Comparison of ENCODE assay signal across 19 cellular contexts in the genomic region with DNA sequence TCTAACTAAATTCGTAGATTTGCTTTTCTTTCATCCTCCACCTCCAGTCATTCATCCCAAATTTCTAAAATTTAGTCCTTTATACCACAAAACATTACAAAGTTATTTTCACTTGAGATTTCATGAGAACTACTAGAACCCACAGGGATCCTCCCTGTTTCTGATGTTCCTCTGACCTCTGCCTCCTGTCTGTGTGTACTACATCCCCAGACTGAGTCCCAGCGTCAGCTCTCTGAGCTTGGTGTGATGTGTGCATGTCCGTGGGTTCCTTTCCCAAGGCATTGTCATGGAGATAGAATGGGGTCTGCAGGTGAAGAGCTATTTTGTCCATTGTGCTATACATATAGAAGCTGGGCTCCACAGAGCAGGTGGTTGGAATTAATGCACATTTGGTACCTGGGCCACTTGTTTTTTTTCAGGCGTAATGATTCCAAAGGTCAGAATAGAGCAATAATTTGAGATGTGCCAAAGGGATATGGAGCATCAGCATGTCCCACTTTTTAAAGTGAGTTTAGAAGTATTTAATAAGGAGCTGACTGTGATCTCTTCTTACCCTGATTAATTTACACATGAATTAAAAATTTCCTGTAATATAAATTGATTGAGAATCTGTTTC.
DNase-seq lines count a peak whose midpoint lies in the region; ATAC-seq and TF ChIP-seq lines count a peak whose summit lies in the region.
"Had no signal": no experiment of that assay in that cellular context is flagged by ENCODE, and none has a peak within 500 bp of the region (broad histone marks: within the 10 kb centered on the region; RNA-seq: fewer than 3 reads in every experiment).

No MANE protein-coding gene starts in this region.

- H3K36me3 ChIP-seq in Loucy (ENCODE audit: insufficient read depth, low read length) = no peaks in the 10 kb centered on the region
- no peaks in the 10 kb centered on the region for H3K36me3 ChIP-seq in endodermal cell (ENCODE audit: control insufficient read depth, insufficient read depth, low read length)
- H3K36me3 ChIP-seq in mesendoderm (ENCODE audit: control insufficient read depth, insufficient read depth, low read length) = no peaks in the 10 kb centered on the region
- H3K36me3 ChIP-seq in prostate gland = no peaks in the 10 kb centered on the region
- H3K36me3 ChIP-seq: MG63 had no signal

- H3K27ac ChIP-seq in endodermal cell (ENCODE audit: low read depth, low read length) (no peak overlapping the region), mesendoderm (ENCODE audit: low read depth, low read length) (no peak overlapping the region), prostate gland (no peak overlapping the region)

- H3K27me3 ChIP-seq in Loucy (ENCODE audit: insufficient read depth, low read length, poor library complexity, severe bottlenecking) = no peaks in the 10 kb centered on the region
- no peaks in the 10 kb centered on the region for H3K27me3 ChIP-seq in endodermal cell (ENCODE audit: control insufficient read depth, insufficient read depth, low read length, poor library complexity, severe bottlenecking)
- H3K27me3 ChIP-seq in mesendoderm (ENCODE audit: insufficient read depth, low read length, poor library complexity) = no peaks in the 10 kb centered on the region
- H3K27me3 ChIP-seq in prostate gland (replicated peaks; ENCODE audit: insufficient read depth) = no peaks in the 10 kb centered on the region
- H3K27me3 ChIP-seq: MG63 had no signal

- no peak overlapping the region for H2BK15ac ChIP-seq in mesendoderm (replicated peaks; ENCODE audit: low read depth)

- H2BK120ac ChIP-seq in mesendoderm (ENCODE audit: low read depth, low read length) = no peak overlapping the region

- no peak overlapping the region for H3K4me2 ChIP-seq in Loucy (ENCODE audit: low read depth, low read length, poor library complexity, severe bottlenecking)
- H3K4me2 ChIP-seq in mesendoderm (ENCODE audit: low read length) = no peak overlapping the region

- H3K79me2 ChIP-seq in Loucy (ENCODE audit: insufficient read depth, low read length) = no peaks in the 10 kb centered on the region
- no peaks in the 10 kb centered on the region for H3K79me2 ChIP-seq in mesendoderm (ENCODE audit: control insufficient read depth, insufficient read depth, low read length)

- H2AFZ ChIP-seq in Loucy (ENCODE audit: low read length) = no peak overlapping the region

- H3K36me3 Mint-ChIP-seq in endodermal cell (ENCODE audit: low read depth) = no peaks in the 10 kb centered on the region
- no peaks in the 10 kb centered on the region for H3K36me3 Mint-ChIP-seq in activated naive CD4-positive, alpha-beta T cell treated with anti-CD3 and anti-CD28 coated beads, Interleukin-2, amount 50 U/mL, for 72 hours

- no peaks in the 10 kb centered on the region for H3F3A ChIP-seq in Loucy (ENCODE audit: low read depth)

- H3K4ac ChIP-seq in mesendoderm (ENCODE audit: low read depth, low read length) = no peak overlapping the region

- no peak overlapping the region for H3K23ac ChIP-seq in mesendoderm (ENCODE audit: low read length)

- intact Hi-C loops in prostate gland (cut with DNase I) = no loop called here

- peaks cover 2% of the 10 kb centered on the region for H3K4me1 Mint-ChIP-seq in endodermal cell

- TF ChIP-seq POLR2A in prostate gland (IDR thresholded peaks at IDR 0.05) = no peak

- H2AK5ac ChIP-seq in mesendoderm (ENCODE audit: low read length) = no peak overlapping the region

- no peak overlapping the region for H3K18ac ChIP-seq in mesendoderm (ENCODE audit: low read length)

- H3K4me3 Mint-ChIP-seq in endodermal cell = no peak overlapping the region
- H3K4me3 Mint-ChIP-seq: activated CD8-positive, alpha-beta T cell treated with anti-CD3 and anti-CD28 coated beads, Interleukin-2, amount 10 ng/mL, durations not matched to agents 7 days and 5 days; activated naive CD8-positive, alpha-beta T cell; activated T-cell treated with anti-CD3 and anti-CD28 coated beads, Interleukin-2, amount 50 U/mL, for 4 hours; T-helper 2 cell treated with Interferon-gamma antibody and Interleukin-4, amounts not matched to agents 5 μg/mL and 100 μg/mL, for 36 hours had no signal

- H4K5ac ChIP-seq in mesendoderm (ENCODE audit: low read length) = no peak overlapping the region

- H3K9ac ChIP-seq in Loucy (ENCODE audit: low read depth, low read length, poor library complexity, severe bottlenecking) (no peak overlapping the region), endodermal cell (ENCODE audit: extremely low read depth, low read length, poor library complexity, severe bottlenecking) (no peak overlapping the region), mesendoderm (ENCODE audit: low read length) (no peak overlapping the region)

- no peak overlapping the region for H2BK5ac ChIP-seq in mesendoderm (ENCODE audit: low read length)

- peak; percentile 46 for TF ChIP-seq CTCF in Loucy (conservative IDR thresholded peaks at IDR 0.05; ENCODE audit: low read length)
- TF ChIP-seq CTCF in endodermal cell (conservative IDR thresholded peaks at IDR 0.05) = peak; percentile 74
- no peak for TF ChIP-seq CTCF in prostate gland (IDR thresholded peaks at IDR 0.05)

- H3K4me1 ChIP-seq in Loucy (ENCODE audit: insufficient read depth, low read length, poor library complexity, severe bottlenecking) (peaks cover 25% of the 10 kb centered on the region), endodermal cell (ENCODE audit: control insufficient read depth, insufficient read depth, low read length) (peaks cover 4% of the 10 kb centered on the region), mesendoderm (ENCODE audit: control insufficient read depth, low read depth, low read length) (no peaks in the 10 kb centered on the region), prostate gland (replicated peaks) (no peaks in the 10 kb centered on the region)

- ATAC-seq in activated naive CD4-positive, alpha-beta T cell treated with anti-CD3 and anti-CD28 coated beads, Interleukin-2, amount 50 U/mL, for 72 hours = no peak
- ATAC-seq: activated CD8-positive, alpha-beta T cell treated with anti-CD3 and anti-CD28 coated beads, Interleukin-2, amount 10 ng/mL, durations not matched to agents 7 days and 5 days; activated T-cell treated with anti-CD3 and anti-CD28 coated beads, Interleukin-2, amount 50 U/mL, for 4 hours; left ventricle myocardium superior; sciatic nerve had no signal

- 70 to 98% methylated on average over 3 to 4 of the region's 4 CpGs for WGBS in endodermal cell (ENCODE audit: insufficient coverage in 1 of 2, insufficient read length in 1 of 2), 2 experiments
- WGBS in mesendoderm (ENCODE audit: extremely low coverage, insufficient coverage, low lambda C conversion rate) = no CpG with 5 or more reads among the region's 4 CpGs
- 91% methylated on average over 4 of the region's 4 CpGs for WGBS in prostate gland

- DNase-seq in COLO668 (lab: John Stamatoyannopoulos, UW; ENCODE audit: unreplicated experiment) (peak; percentile 72), endodermal cell (peak; percentile 50), mesendoderm (peak; percentile 35), NCI-H446 treated with DMSO at 0.1 percent for 48 hours (lab: John Stamatoyannopoulos, UW) (no peak), prostate gland (ENCODE audit: low spot score) (no peak)
- no peak for DNase-seq in activated naive CD4-positive, alpha-beta T cell treated with anti-CD3 and anti-CD28 coated beads, Interleukin-2, amount 50 U/mL, for 72 hours (ENCODE audit: low spot score in 2 of 2)
- DNase-seq in NK-92 treated with Interleukin-12 subunit alpha and Interleukin-12 subunit beta, amount 100 ng/mL, for 24 hours (lab: John Stamatoyannopoulos, UW) = no peak
- DNase-seq: activated CD8-positive, alpha-beta T cell treated with anti-CD3 and anti-CD28 coated beads, Interleukin-2, amount 10 ng/mL, durations not matched to agents 7 days and 5 days; activated T-cell treated with anti-CD3 and anti-CD28 coated beads, Interleukin-2, amount 50 U/mL, for 4 hours; COR-L47; foreskin melanocyte; IMR-90; left ventricle myocardium superior; MG63; NCI-H187 had no signal

- no peak overlapping the region for H3K4me3 ChIP-seq in Loucy (ENCODE audit: low read length, poor library complexity, severe bottlenecking)
- no peak overlapping the region for H3K4me3 ChIP-seq in endodermal cell (ENCODE audit: low read length)
- H3K4me3 ChIP-seq in mesendoderm (ENCODE audit: low read length) = no peak overlapping the region
- H3K4me3 ChIP-seq in prostate gland = no peak overlapping the region
- H3K4me3 ChIP-seq: MG63 had no signal

- no peaks in the 10 kb centered on the region for H3K79me1 ChIP-seq in mesendoderm (ENCODE audit: low read length)

- H3K56ac ChIP-seq in mesendoderm (ENCODE audit: low read length) = no peak overlapping the region

- no peaks in the 10 kb centered on the region for H3K9me3 ChIP-seq in Loucy (ENCODE audit: insufficient read depth, low read depth, low read length)
- H3K9me3 ChIP-seq in endodermal cell (ENCODE audit: control insufficient read depth, low read length) = no peaks in the 10 kb centered on the region
- no peaks in the 10 kb centered on the region for H3K9me3 ChIP-seq in prostate gland
- H3K9me3 ChIP-seq: MG63 had no signal

- no peaks in the 10 kb centered on the region for H3K9me2 ChIP-seq in Loucy (replicated peaks; ENCODE audit: low read depth, low read length)

- H4K20me1 ChIP-seq in Loucy (ENCODE audit: insufficient read depth, low read length, poor library complexity, severe bottlenecking) = no peaks in the 10 kb centered on the region

- no peaks in the 10 kb centered on the region for H3K27me3 Mint-ChIP-seq in endodermal cell (ENCODE audit: insufficient read depth)
- H3K27me3 Mint-ChIP-seq: activated naive CD8-positive, alpha-beta T cell had no signal

- no peaks in the 10 kb centered on the region for H3K9me3 Mint-ChIP-seq in endodermal cell
- no peaks in the 10 kb centered on the region for H3K9me3 Mint-ChIP-seq in activated naive CD4-positive, alpha-beta T cell treated with anti-CD3 and anti-CD28 coated beads, Interleukin-2, amount 50 U/mL, for 72 hours
- H3K9me3 Mint-ChIP-seq: activated T-cell treated with anti-CD3 and anti-CD28 coated beads, Interleukin-2, amount 50 U/mL, for 4 hours; T-helper 2 cell treated with Interferon-gamma antibody and Interleukin-4, amounts not matched to agents 5 μg/mL and 100 μg/mL, for 36 hours had no signal

- no peak overlapping the region for H4K8ac ChIP-seq in mesendoderm (ENCODE audit: low read depth, low read length)

- H3K27ac Mint-ChIP-seq in endodermal cell = no peak overlapping the region
- no peak overlapping the region for H3K27ac Mint-ChIP-seq in activated naive CD4-positive, alpha-beta T cell treated with anti-CD3 and anti-CD28 coated beads, Interleukin-2, amount 50 U/mL, for 72 hours
- H3K27ac Mint-ChIP-seq: activated CD8-positive, alpha-beta T cell treated with anti-CD3 and anti-CD28 coated beads, Interleukin-2, amount 10 ng/mL, durations not matched to agents 7 days and 5 days; activated naive CD8-positive, alpha-beta T cell; T-helper 2 cell treated with Interferon-gamma antibody and Interleukin-4, amounts not matched to agents 5 μg/mL and 100 μg/mL, for 36 hours had no signal

Comparison
In these comparisons a context has a peak if more than half of its experiments do, and no peak if none do; other contexts are left out.
1. DNase-seq: peak in COLO668 (single experiment), endodermal cell (single experiment) and mesendoderm (single experiment); none in NCI-H446 treated with DMSO at 0.1 percent for 48 hours (single experiment), prostate gland (single experiment), activated naive CD4-positive, alpha-beta T cell treated with anti-CD3 and anti-CD28 coated beads, Interleukin-2, amount 50 U/mL, for 72 hours (0 of 2) and NK-92 treated with Interleukin-12 subunit alpha and Interleukin-12 subunit beta, amount 100 ng/mL, for 24 hours (single experiment).
2. CTCF ChIP-seq: peak in Loucy (single experiment) and endodermal cell (single experiment); none in prostate gland (0 of 4).